In the genomic region with DNA sequence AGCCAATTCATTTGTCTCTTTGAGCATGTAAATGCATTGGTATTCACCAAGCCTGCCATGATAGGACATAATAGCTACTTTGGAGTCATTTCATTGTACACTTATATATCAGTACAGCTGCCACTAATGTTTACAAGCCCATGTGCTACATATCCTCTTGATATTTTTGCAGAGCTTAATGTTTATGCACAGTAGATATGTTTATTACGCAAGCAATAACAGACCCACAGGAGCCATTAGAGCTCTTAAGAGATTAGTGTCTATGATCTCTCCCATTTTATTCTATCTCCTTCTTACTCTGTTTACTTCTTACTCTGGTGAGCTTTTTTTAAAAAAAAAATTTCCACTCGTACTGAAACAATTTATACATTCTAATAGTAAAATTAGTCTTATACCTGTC, we compare ENCODE assay signal across 1 cellular context.
TF ChIP-seq lines count a peak whose summit lies in the region.

No MANE protein-coding gene starts in this region.

TF ChIP-seq in IMR-90, 13 proteins besides CTCF, POLR2A, EP300 and RAD21 (continued from another document):
- TF ChIP-seq, protein P1, sequence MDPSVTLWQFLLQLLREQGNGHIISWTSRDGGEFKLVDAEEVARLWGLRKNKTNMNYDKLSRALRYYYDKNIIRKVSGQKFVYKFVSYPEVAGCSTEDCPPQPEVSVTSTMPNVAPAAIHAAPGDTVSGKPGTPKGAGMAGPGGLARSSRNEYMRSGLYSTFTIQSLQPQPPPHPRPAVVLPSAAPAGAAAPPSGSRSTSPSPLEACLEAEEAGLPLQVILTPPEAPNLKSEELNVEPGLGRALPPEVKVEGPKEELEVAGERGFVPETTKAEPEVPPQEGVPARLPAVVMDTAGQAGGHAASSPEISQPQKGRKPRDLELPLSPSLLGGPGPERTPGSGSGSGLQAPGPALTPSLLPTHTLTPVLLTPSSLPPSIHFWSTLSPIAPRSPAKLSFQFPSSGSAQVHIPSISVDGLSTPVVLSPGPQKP (IDR thresholded peaks at IDR 0.05; ENCODE audit: borderline replicate concordance, low read depth, low read length): no peak
- TF ChIP-seq RFX5 (IDR thresholded peaks at IDR 0.05; ENCODE audit: low read depth, low read length): no peak
